Comparison of ENCODE assay signal across 1 cellular context in genomic region chr6:30489081-30490030, GRCh38.
TF ChIP-seq lines count a peak whose summit lies in the region.

Gene HLA-E (plus strand): TSS chr6:30489509. CDS start chr6:30489532, 23 bp downstream.

TF ChIP-seq in HEK293, 187 proteins besides CTCF, POLR2A, EP300 and RAD21 (continued from another document and continues in another):
- TF ChIP-seq ZNF518A (tag by site-specific recombination; conservative IDR thresholded peaks at IDR 0.05; ENCODE audit: low read depth) (0 out of 2 replicates have a peak, but pooled peaks have one; percentile 36), BCL11A (tag by site-specific recombination; IDR thresholded peaks at IDR 0.05; ENCODE audit: low read depth) (peak; percentile 78; the same call in 1 of the 2 replicates), KLF16 (tag by site-specific recombination; IDR thresholded peaks at IDR 0.05) (no peak), ZNF18 (tag by site-specific recombination; IDR thresholded peaks at IDR 0.05) (no peak), ZNF19 (tag by site-specific recombination; IDR thresholded peaks at IDR 0.05; ENCODE audit: low read depth) (no peak), ZNF449 (tag by site-specific recombination; IDR thresholded peaks at IDR 0.05) (peak; percentile 80), SETDB1 (IDR thresholded peaks at IDR 0.05; ENCODE audit: insufficient read length, low read length) (peak; percentile 57), ZNF596 (tag by site-specific recombination; IDR thresholded peaks at IDR 0.05) (peak; percentile 66), ZNF549 (tag by site-specific recombination; IDR thresholded peaks at IDR 0.05) (no peak), ZNF394 (tag by site-specific recombination; IDR thresholded peaks at IDR 0.05; ENCODE audit: borderline replicate concordance) (no peak), ZNF175 (tag by site-specific recombination; IDR thresholded peaks at IDR 0.05) (no peak), ZNF701 (tag by site-specific recombination; IDR thresholded peaks at IDR 0.05) (no peak), SCRT2 (tag by site-specific recombination; IDR thresholded peaks at IDR 0.05) (no peak), ZNF423 (tag by site-specific recombination; IDR thresholded peaks at IDR 0.05) (no peak), ZNF266 (tag by site-specific recombination; IDR thresholded peaks at IDR 0.05; ENCODE audit: low read depth) (no peak), ZBTB8A (tag by site-specific recombination; IDR thresholded peaks at IDR 0.05) (peak; percentile 95), ZNF404 (tag by site-specific recombination; IDR thresholded peaks at IDR 0.05) (no peak), ZNF626 (tag by site-specific recombination; IDR thresholded peaks at IDR 0.05) (no peak), ZSCAN18 (tag by site-specific recombination; IDR thresholded peaks at IDR 0.05) (no peak), ZNF624 (tag by site-specific recombination; IDR thresholded peaks at IDR 0.05) (no peak), ZNF140 (tag by site-specific recombination; IDR thresholded peaks at IDR 0.05) (no peak), ZNF658 (tag by site-specific recombination; IDR thresholded peaks at IDR 0.05) (no peak), SP2 (tag by site-specific recombination; IDR thresholded peaks at IDR 0.05) (peak; percentile 79), MZF1 (tag by site-specific recombination; IDR thresholded peaks at IDR 0.05; ENCODE audit: borderline replicate concordance) (no peak), ZNF639 (tag by site-specific recombination; IDR thresholded peaks at IDR 0.05) (peak; percentile 58; the same call in 1 of the 2 replicates), TCF7L2 (IDR thresholded peaks at IDR 0.05; ENCODE audit: borderline replicate concordance, low read depth, low read length) (no peak), ZNF561 (tag by site-specific recombination; IDR thresholded peaks at IDR 0.05; ENCODE audit: borderline replicate concordance) (no peak; the same call in 1 of the 2 replicates), ZNF10 (tag by site-specific recombination; IDR thresholded peaks at IDR 0.05) (no peak), ZNF560 (tag by site-specific recombination; IDR thresholded peaks at IDR 0.05; ENCODE audit: borderline replicate concordance) (no peak), KLF10 (tag by site-specific recombination; IDR thresholded peaks at IDR 0.05) (no peak), HOXA7 (CRISPR knock-in tag; IDR thresholded peaks at IDR 0.05; ENCODE audit: borderline replicate concordance) (no peak), ZNF398 (tag by site-specific recombination; IDR thresholded peaks at IDR 0.05) (no peak; the same call in 1 of the 2 replicates), ZNF248 (tag by site-specific recombination; IDR thresholded peaks at IDR 0.05) (no peak), GFI1B (tag by site-specific recombination; IDR thresholded peaks at IDR 0.05) (peak; percentile 82; the same call in 1 of the 2 replicates), ZNF501 (tag by site-specific recombination; IDR thresholded peaks at IDR 0.05) (no peak), ZNF311 (tag by site-specific recombination; IDR thresholded peaks at IDR 0.05; ENCODE audit: borderline replicate concordance) (no peak), ZNF132 (tag by site-specific recombination; IDR thresholded peaks at IDR 0.05; ENCODE audit: borderline replicate concordance) (no peak), ZNF112 (tag by site-specific recombination; IDR thresholded peaks at IDR 0.05) (no peak), ZNF202 (tag by site-specific recombination; IDR thresholded peaks at IDR 0.05; ENCODE audit: borderline replicate concordance) (no peak), ELK4 (IDR thresholded peaks at IDR 0.05; ENCODE audit: borderline replicate concordance, low read depth, low read length) (no peak), REST (tag by site-specific recombination; IDR thresholded peaks at IDR 0.05) (no peak), ZNF274 (IDR thresholded peaks at IDR 0.05; ENCODE audit: low read length) (no peak), ZNF274 (tag by site-specific recombination; IDR thresholded peaks at IDR 0.05; ENCODE audit: borderline replicate concordance) (no peak)
